In the genomic region with DNA sequence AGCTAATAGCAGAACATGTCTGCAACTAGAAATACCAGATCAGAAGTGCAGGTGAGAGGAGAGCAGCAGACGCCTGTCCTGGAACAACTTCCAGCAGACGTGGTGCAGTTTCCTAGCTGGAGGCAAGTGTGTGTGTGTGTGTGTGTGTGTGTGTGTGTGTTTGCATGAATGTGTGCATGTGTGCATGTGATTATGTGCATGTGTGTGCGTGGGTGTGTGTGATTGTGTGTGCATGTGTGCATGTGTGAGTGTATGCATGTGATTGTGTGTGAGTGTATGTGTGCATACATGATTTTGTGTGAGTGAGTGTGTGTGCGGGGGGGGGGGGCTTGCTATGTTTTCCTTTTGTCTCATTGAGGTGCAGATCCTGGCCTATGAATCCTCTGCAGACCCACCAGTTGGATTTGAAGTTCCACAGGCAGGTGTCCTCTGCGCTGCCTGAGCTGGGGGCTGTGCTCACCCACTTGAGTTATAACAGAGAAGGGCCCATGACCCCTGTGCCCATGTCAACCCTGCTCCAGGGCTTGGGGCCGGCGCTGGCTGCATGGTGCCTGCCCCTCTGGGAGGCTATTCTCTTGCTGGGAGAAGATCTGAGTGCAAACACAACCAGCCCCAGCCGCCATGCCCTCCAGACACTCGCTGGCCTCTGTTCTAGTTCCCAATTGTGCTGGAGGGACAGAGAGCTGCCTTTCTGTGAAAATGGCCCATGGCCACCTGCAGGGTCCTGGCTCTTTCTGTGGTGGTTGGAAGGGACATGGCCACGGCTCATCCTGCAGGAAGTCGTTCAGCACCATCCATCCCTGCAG, we compare ENCODE assay signal across 17 cellular contexts.
"Had no signal": no experiment of that assay in that cellular context is flagged by ENCODE, and none has a peak within 500 bp of the region (broad histone marks: within the 10 kb centered on the region; RNA-seq: fewer than 3 reads in every experiment).

No MANE protein-coding gene starts in this region.

- H3K9ac ChIP-seq: parathyroid adenoma had no signal

- H3K79me2 ChIP-seq: parathyroid adenoma had no signal

- H3K4me1 ChIP-seq: gastroesophageal sphincter, heart left ventricle, parathyroid adenoma, upper lobe of left lung had no signal

- H3K4me3 Mint-ChIP-seq: activated CD4-positive, alpha-beta memory T cell treated with anti-CD3 and anti-CD28 coated beads for 36 hours; immature natural killer cell; natural killer cell had no signal

- DNase-seq: activated CD4-positive, alpha-beta memory T cell treated with anti-CD3 and anti-CD28 coated beads for 36 hours; activated effector memory CD4-positive, alpha-beta T cell treated with Interleukin-2 at 50 U/mL for 16 hours; activated naive CD4-positive, alpha-beta T cell treated with anti-CD3 and anti-CD28 coated beads, Interleukin-2, amount 50 U/mL, for 16 hours; cerebellar nuclear complex; cortex of kidney; effector CD8-positive, alpha-beta T cell; immature natural killer cell; mesenchymal stem cell; natural killer cell; stimulated activated CD4-positive, alpha-beta T cell treated with anti-CD3 and anti-CD28 coated beads, Interleukin-2, amount 100 ng/mL, for 48 hours; T-helper 2 cell had no signal

- H3K27ac ChIP-seq: gastroesophageal sphincter, heart left ventricle, neutrophil, parathyroid adenoma, testis, upper lobe of left lung had no signal

- H3K36me3 ChIP-seq: gastroesophageal sphincter, heart left ventricle, neutrophil, upper lobe of left lung had no signal

- H3K4me1 Mint-ChIP-seq: immature natural killer cell, natural killer cell had no signal

- H2AFZ ChIP-seq: parathyroid adenoma had no signal

- H3K36me3 Mint-ChIP-seq: activated CD4-positive, alpha-beta memory T cell treated with anti-CD3 and anti-CD28 coated beads for 36 hours; immature natural killer cell; natural killer cell had no signal

- H3K27ac Mint-ChIP-seq: activated CD4-positive, alpha-beta memory T cell treated with anti-CD3 and anti-CD28 coated beads for 36 hours; immature natural killer cell; natural killer cell had no signal

- H3K9me3 Mint-ChIP-seq: natural killer cell had no signal

- H3K4me3 ChIP-seq: gastroesophageal sphincter, heart left ventricle, testis, upper lobe of left lung had no signal

- H3K9me3 ChIP-seq: neutrophil, testis, upper lobe of left lung had no signal

- H3K27me3 ChIP-seq: neutrophil, testis, upper lobe of left lung had no signal
